1 cellular context compared by ENCODE assay signal in the genomic region with DNA sequence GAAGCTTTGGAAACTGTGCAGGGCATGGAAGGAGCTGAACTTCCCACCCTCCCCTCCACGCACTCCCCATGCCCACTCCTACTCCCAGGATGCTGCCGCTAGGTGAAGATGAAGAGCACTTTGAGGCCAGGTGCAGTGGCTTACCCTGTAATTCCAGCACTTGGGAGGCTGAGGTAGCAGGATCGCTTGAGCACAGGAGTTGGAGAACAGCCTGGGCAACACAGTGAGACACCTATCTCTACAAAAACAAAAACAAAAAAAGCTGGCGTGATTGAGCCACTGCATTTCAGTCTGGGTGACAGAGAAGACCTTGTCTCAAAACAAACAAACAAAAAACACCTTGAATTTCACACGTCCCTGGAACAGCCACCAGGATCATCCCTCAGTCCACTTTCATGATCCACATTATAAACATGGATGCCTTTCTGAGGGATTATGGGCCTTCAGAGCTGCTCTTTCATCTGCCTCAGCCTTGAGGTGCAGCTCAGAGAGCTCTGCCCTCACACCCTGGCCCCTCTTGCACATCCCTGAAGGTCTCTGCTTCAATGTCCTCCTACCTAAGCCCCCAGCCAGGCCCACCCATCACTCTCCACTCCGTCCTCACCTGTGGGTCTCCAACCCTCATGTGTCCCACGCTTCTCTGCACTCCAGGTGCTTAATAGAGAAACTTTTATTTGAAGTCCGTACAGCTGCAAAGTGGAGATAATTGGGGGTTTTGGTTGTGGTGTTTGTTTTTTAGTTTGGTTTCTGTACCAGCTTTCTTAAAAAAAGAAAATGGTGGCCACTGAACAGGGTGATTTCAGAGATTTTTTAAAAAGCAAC.
TF ChIP-seq lines count a peak whose summit lies in the region.

No MANE protein-coding gene starts in this region.

TF ChIP-seq in GM23338, 12 proteins besides CTCF, POLR2A, EP300 and RAD21 (continued from another document):
- TF ChIP-seq, protein P1, sequence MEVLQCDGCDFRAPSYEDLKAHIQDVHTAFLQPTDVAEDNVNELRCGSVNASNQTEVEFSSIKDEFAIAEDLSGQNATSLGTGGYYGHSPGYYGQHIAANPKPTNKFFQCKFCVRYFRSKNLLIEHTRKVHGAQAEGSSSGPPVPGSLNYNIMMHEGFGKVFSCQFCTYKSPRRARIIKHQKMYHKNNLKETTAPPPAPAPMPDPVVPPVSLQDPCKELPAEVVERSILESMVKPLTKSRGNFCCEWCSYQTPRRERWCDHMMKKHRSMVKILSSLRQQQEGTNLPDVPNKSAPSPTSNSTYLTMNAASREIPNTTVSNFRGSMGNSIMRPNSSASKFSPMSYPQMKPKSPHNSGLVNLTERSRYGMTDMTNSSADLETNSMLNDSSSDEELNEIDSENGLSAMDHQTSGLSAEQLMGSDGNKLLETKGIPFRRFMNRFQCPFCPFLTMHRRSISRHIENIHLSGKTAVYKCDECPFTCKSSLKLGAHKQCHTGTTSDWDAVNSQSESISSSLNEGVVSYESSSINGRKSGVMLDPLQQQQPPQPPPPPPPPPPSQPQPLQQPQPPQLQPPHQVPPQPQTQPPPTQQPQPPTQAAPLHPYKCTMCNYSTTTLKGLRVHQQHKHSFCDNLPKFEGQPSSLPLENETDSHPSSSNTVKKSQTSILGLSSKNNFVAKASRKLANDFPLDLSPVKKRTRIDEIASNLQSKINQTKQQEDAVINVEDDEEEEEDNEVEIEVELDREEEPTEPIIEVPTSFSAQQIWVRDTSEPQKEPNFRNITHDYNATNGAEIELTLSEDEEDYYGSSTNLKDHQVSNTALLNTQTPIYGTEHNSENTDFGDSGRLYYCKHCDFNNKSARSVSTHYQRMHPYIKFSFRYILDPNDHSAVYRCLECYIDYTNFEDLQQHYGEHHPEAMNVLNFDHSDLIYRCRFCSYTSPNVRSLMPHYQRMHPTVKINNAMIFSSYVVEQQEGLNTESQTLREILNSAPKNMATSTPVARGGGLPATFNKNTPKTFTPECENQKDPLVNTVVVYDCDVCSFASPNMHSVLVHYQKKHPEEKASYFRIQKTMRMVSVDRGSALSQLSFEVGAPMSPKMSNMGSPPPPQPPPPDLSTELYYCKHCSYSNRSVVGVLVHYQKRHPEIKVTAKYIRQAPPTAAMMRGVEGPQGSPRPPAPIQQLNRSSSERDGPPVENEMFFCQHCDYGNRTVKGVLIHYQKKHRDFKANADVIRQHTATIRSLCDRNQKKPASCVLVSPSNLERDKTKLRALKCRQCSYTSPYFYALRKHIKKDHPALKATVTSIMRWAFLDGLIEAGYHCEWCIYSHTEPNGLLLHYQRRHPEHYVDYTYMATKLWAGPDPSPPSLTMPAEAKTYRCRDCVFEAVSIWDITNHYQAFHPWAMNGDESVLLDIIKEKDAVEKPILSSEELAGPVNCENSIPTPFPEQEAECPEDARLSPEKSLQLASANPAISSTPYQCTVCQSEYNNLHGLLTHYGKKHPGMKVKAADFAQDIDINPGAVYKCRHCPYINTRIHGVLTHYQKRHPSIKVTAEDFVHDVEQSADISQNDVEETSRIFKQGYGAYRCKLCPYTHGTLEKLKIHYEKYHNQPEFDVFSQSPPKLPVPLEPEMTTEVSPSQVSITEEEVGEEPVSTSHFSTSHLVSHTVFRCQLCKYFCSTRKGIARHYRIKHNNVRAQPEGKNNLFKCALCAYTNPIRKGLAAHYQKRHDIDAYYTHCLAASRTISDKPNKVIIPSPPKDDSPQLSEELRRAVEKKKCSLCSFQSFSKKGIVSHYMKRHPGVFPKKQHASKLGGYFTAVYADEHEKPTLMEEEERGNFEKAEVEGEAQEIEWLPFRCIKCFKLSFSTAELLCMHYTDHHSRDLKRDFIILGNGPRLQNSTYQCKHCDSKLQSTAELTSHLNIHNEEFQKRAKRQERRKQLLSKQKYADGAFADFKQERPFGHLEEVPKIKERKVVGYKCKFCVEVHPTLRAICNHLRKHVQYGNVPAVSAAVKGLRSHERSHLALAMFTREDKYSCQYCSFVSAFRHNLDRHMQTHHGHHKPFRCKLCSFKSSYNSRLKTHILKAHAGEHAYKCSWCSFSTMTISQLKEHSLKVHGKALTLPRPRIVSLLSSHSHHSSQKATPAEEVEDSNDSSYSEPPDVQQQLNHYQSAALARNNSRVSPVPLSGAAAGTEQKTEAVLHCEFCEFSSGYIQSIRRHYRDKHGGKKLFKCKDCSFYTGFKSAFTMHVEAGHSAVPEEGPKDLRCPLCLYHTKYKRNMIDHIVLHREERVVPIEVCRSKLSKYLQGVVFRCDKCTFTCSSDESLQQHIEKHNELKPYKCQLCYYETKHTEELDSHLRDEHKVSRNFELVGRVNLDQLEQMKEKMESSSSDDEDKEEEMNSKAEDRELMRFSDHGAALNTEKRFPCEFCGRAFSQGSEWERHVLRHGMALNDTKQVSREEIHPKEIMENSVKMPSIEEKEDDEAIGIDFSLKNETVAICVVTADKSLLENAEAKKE (CRISPR knock-in tag; IDR thresholded peaks at IDR 0.05): no peak
- TF ChIP-seq STAT1 (IDR thresholded peaks at IDR 0.05; ENCODE audit: unreplicated experiment): no peak
- no peak for TF ChIP-seq ZNF114 (CRISPR knock-in tag; IDR thresholded peaks at IDR 0.05)
- TF ChIP-seq POLR2AphosphoS5 (IDR thresholded peaks at IDR 0.05; ENCODE audit: low read depth): no peak
- no peak for TF ChIP-seq CREB1 (CRISPR knock-in tag; IDR thresholded peaks at IDR 0.05; ENCODE audit: low read depth)
- no peak for TF ChIP-seq ETS1 (IDR thresholded peaks at IDR 0.05)
- no peak for TF ChIP-seq NANOG (IDR thresholded peaks at IDR 0.05; ENCODE audit: borderline replicate concordance)
- TF ChIP-seq EZH2phosphoT487 (IDR thresholded peaks at IDR 0.05; ENCODE audit: unreplicated experiment): no peak
- TF ChIP-seq JUNB (IDR thresholded peaks at IDR 0.05; ENCODE audit: unreplicated experiment): no peak
